Comparison of ENCODE assay signal across 8 cellular contexts in the genomic region with DNA sequence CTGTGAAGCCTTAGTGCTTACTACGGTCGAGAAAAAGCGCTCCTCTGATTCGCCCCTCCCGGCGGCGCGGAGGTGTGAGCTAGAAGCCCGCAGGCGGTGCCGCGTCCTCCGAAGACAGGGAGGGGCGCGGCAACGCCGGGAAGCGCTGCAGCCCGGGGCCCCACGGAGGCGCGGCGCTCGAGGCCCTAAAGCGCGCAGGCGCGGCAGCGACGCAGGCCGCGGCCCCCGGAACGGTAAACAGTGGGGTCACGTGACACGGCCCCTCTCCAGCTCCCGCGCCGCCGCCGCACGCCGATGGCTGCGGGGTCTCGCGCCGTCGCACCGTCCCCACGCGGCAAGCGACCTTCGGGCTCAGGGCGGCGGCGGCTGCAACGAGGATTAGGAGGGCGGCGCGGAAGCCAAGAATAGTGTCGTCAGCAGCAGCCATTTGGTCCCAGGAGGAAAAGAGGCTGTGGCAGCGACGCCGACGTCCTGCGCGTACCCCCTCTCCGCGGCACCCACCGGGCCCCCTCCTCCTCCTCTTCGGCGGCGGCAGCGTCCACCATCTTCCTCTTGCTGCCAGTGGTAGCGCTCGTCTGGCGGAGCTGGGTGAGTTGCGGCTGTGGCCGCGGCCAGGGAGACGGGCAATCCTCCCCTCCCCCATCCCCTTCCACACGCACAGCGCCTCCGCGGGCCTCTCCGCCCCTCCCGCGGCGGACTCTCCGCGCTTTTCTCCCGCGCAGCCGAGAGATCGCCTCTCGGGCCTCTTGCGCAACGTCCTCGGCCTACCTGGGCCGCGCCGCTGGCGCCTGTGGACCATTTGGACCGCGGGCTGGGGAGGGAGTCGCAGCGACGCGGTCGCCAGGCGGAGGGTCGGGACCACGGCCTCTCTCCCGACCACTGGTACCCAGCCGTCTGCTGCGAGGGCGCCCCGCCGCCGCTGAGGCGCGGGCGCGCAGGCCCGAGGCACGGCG. TPM values are rescaled to one million over a fixed set of nuclear protein-coding genes. Genes with fewer than 3 reads are reported as not detected.
DNase-seq lines count a peak whose midpoint lies in the region; ATAC-seq, FAIRE-seq and TF ChIP-seq lines count a peak whose summit lies in the region.

A gene with protein sequence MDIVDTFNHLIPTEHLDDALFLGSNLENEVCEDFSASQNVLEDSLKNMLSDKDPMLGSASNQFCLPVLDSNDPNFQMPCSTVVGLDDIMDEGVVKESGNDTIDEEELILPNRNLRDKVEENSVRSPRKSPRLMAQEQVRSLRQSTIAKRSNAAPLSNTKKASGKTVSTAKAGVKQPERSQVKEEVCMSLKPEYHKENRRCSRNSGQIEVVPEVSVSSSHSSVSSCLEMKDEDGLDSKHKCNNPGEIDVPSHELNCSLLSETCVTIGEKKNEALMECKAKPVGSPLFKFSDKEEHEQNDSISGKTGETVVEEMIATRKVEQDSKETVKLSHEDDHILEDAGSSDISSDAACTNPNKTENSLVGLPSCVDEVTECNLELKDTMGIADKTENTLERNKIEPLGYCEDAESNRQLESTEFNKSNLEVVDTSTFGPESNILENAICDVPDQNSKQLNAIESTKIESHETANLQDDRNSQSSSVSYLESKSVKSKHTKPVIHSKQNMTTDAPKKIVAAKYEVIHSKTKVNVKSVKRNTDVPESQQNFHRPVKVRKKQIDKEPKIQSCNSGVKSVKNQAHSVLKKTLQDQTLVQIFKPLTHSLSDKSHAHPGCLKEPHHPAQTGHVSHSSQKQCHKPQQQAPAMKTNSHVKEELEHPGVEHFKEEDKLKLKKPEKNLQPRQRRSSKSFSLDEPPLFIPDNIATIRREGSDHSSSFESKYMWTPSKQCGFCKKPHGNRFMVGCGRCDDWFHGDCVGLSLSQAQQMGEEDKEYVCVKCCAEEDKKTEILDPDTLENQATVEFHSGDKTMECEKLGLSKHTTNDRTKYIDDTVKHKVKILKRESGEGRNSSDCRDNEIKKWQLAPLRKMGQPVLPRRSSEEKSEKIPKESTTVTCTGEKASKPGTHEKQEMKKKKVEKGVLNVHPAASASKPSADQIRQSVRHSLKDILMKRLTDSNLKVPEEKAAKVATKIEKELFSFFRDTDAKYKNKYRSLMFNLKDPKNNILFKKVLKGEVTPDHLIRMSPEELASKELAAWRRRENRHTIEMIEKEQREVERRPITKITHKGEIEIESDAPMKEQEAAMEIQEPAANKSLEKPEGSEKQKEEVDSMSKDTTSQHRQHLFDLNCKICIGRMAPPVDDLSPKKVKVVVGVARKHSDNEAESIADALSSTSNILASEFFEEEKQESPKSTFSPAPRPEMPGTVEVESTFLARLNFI (N-terminal part only) (plus strand): TSS at position 240 of the 953 bp plus-strand sequence. CDS start 10,750 bp downstream, outside the sequence.

- peak within 1 kb of the TSS; percentile 94 for H3K27ac ChIP-seq in effector memory CD4-positive, alpha-beta T cell (ENCODE audit: insufficient read depth, low read length, poor library complexity, severe bottlenecking)

- no peaks in the 10 kb centered on the region for H3K27me3 ChIP-seq in Caco-2 (replicated peaks; ENCODE audit: control insufficient read depth, insufficient read depth, low read length)
- H3K27me3 ChIP-seq in effector memory CD4-positive, alpha-beta T cell (replicated peaks; ENCODE audit: control insufficient read depth, insufficient read depth, low read length, poor library complexity, severe bottlenecking): no peaks in the 10 kb centered on the region

- CTCF ChIA-PET in Caco-2 (lab: Charles Lee): interaction anchor here (0.6 to 1.0 kb wide), 7 partner anchors 14 to 73 kb away, joined by 3 to 11 read pairs (median 4); no protein-coding TSS in a partner anchor

- no peaks in the 10 kb centered on the region for H3K27me3 Mint-ChIP-seq in Caco-2 (ENCODE audit: insufficient read depth, unreplicated experiment)
- H3K27me3 Mint-ChIP-seq in memory B cell: no peaks in the 10 kb centered on the region

- H3K4me3 Mint-ChIP-seq in Caco-2 (ENCODE audit: unreplicated experiment) (peak within 1 kb of the TSS; percentile 100), memory B cell (peak within 1 kb of the TSS; percentile 96)

- H3K9me3 Mint-ChIP-seq in Caco-2 (ENCODE audit: unreplicated experiment) (no peaks in the 10 kb centered on the region), memory B cell (no peaks in the 10 kb centered on the region)

- no peaks in the 10 kb centered on the region for H3K9me3 ChIP-seq in Caco-2
- H3K9me3 ChIP-seq in effector memory CD4-positive, alpha-beta T cell (ENCODE audit: control insufficient read depth, low read length): no peaks in the 10 kb centered on the region

- peak in 1 of 2 experiments; percentile 31 for TF ChIP-seq CTCF in Caco-2 (IDR thresholded peaks at IDR 0.05; ENCODE audit: insufficient read depth in 1 of 2, low read depth in 1 of 2, low read length in 1 of 2, severe bottlenecking in 1 of 2, unreplicated experiment in 1 of 2)

- H3K4me1 Mint-ChIP-seq in Caco-2 (ENCODE audit: low read depth, unreplicated experiment): peaks cover 8% of the 10 kb centered on the region
- peaks cover 28% of the 10 kb centered on the region for H3K4me1 Mint-ChIP-seq in memory B cell

- POLR2A ChIA-PET in Caco-2 (lab: Charles Lee): interaction anchor here (0.5 to 0.9 kb wide), 6 partner anchors 13 to 330 kb away, joined by 3 to 8 read pairs (median 4); no protein-coding TSS in a partner anchor

- no peaks in the 10 kb centered on the region for H3K36me3 ChIP-seq in Caco-2 (ENCODE audit: control insufficient read depth, insufficient read depth, low read length)
- no peaks in the 10 kb centered on the region for H3K36me3 ChIP-seq in effector memory CD4-positive, alpha-beta T cell (ENCODE audit: control insufficient read depth, insufficient read depth, low read length)

- peak; percentile 83 for ATAC-seq in GM21367 (IDR thresholded peaks at IDR 0.05; ENCODE audit: unreplicated experiment)
- peak; percentile 84 for ATAC-seq in memory B cell (ENCODE audit: low read depth)

- intact Hi-C loops in Caco-2 (cut with micrococcal nuclease; ENCODE audit: unreplicated experiment): loop anchor here (1.0 kb wide), 1 partner anchor 38 kb away; no protein-coding TSS in a partner anchor

- H3K27ac Mint-ChIP-seq in Caco-2 (ENCODE audit: unreplicated experiment): peak within 1 kb of the TSS; percentile 96
- peak within 1 kb of the TSS; percentile 99 for H3K27ac Mint-ChIP-seq in memory B cell

- peak; percentile 96 for FAIRE-seq in HTR-8/SVneo (lab: Jason Lieb, UNC)

- H3K4me1 ChIP-seq in Caco-2: no peaks in the 10 kb centered on the region; the same call in 1 of the 2 replicates
- H3K4me1 ChIP-seq in effector memory CD4-positive, alpha-beta T cell (ENCODE audit: control insufficient read depth, insufficient read depth, low read length, poor library complexity, severe bottlenecking): no peaks in the 10 kb centered on the region

- H3K4me3 ChIP-seq in Caco-2 (ENCODE audit: low read depth, low read length): peak within 1 kb of the TSS; percentile 85
- H3K4me3 ChIP-seq in effector memory CD4-positive, alpha-beta T cell (ENCODE audit: insufficient read depth, low read depth, low read length, poor library complexity, severe bottlenecking): peak within 1 kb of the TSS; percentile 94

- peaks cover 18% of the 10 kb centered on the region for H3K36me3 Mint-ChIP-seq in Caco-2 (ENCODE audit: insufficient read depth, unreplicated experiment)
- H3K36me3 Mint-ChIP-seq in memory B cell: no peaks in the 10 kb centered on the region

- DNase-seq in Caco-2 (peak; percentile 92 to 94), HTR-8/SVneo (ENCODE audit: insufficient read length, low spot score) (peak; percentile 91), NOMO-1 treated with DMSO at 0.1 percent for 48 hours (lab: John Stamatoyannopoulos, UW; ENCODE audit: unreplicated experiment) (peak; percentile 88), memory B cell (ENCODE audit: low spot score in 2 of 2) (peak; percentile 88 to 90)
- DNase-seq in activated CD8-positive, alpha-beta memory T cell treated with anti-CD3 and anti-CD28 coated beads for 4 hours (ENCODE audit: low read depth in 2 of 2): peak; percentile 77 to 80
- DNase-seq in effector memory CD4-positive, alpha-beta T cell: peak; percentile 82 to 88 (median 85)
- peak; percentile 83 for DNase-seq in stimulated activated CD8-positive, alpha-beta memory T cell treated with anti-CD3 and anti-CD28 coated beads, Interleukin-12 subunit alpha, Interleukin-12 subunit beta, amount 100 ng/mL, for 24 hours (ENCODE audit: extremely low read depth)

- BruUV-seq in Caco-2 (replicated peaks; lab: Mats Ljungman, UMichigan): no TSS peak

RNA-seq across cellular contexts. Expression of the gene that starts here (rescaled TPM):
- total RNA-seq in Caco-2 (2022): 41.6 and 48.3 TPM in 2 replicates

Comparison
In these comparisons a context has a peak if more than half of its experiments do, and no peak if none do; other contexts are left out.
1. Peak in every context shown above with its lines: DNase-seq, ATAC-seq, H3K4me3 ChIP-seq and H3K27ac ChIP-seq.